In the genomic region with DNA sequence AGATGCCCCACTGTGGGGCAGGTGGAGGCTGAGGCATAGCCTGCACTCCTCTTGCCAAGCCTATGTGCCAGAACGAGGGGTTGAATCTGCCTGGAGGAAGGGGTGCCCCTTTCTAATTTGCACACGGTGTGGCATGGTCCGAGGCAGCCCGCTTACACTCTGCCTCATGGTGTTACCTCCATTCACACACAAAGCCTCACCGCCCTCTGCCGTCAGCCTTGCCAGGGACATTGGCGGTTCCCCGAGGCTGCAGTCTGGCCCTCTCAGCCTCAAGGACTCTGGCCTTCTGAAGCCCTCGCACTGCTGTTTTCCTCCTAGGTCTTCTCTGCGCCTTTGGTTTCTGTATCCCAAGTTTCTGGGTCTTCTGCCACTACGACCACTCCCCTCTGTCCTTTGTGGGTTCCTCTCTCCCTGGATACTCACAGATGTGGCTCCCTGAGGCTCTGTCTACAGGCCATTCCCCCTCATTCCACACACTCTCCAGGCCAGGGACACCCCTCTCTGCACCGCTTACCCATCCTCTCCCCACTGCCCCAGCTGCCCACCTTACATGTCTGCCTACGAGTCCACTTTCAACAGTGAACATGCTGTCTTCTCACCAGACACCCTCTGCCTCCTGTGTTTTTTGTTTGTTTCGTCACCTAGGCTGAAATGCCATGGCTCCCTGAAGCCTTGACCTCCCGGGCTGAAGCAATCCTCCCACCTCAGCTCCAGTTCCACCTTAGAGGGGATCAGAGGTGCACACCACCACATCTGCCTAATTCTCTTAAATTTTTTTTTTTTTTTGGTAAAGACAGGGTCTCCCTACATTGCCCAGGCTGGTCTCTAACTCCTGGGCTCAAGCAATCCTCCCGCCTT, we compare ENCODE assay signal across 1 cellular context.
TF ChIP-seq lines count a peak whose summit lies in the region.

No MANE protein-coding gene starts in this region.

TF ChIP-seq in WTC11, 78 proteins besides CTCF, POLR2A, EP300 and RAD21:
- TF ChIP-seq FOXK1 (CRISPR knock-in tag; IDR thresholded peaks at IDR 0.05) (no peak), PREB (CRISPR knock-in tag; IDR thresholded peaks at IDR 0.05; ENCODE audit: borderline replicate concordance) (no peak), ZNF423 (CRISPR knock-in tag; IDR thresholded peaks at IDR 0.05) (no peak), MYBL2 (CRISPR knock-in tag; IDR thresholded peaks at IDR 0.05) (no peak), PRRX2 (CRISPR knock-in tag; IDR thresholded peaks at IDR 0.05) (no peak), ETV6 (CRISPR knock-in tag; IDR thresholded peaks at IDR 0.05) (no peak), SOX15 (CRISPR knock-in tag; IDR thresholded peaks at IDR 0.05) (no peak)
- TF ChIP-seq, protein P1, sequence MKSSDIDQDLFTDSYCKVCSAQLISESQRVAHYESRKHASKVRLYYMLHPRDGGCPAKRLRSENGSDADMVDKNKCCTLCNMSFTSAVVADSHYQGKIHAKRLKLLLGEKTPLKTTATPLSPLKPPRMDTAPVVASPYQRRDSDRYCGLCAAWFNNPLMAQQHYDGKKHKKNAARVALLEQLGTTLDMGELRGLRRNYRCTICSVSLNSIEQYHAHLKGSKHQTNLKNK (CRISPR knock-in tag; IDR thresholded peaks at IDR 0.05), result no peak
- TF ChIP-seq, protein P2, sequence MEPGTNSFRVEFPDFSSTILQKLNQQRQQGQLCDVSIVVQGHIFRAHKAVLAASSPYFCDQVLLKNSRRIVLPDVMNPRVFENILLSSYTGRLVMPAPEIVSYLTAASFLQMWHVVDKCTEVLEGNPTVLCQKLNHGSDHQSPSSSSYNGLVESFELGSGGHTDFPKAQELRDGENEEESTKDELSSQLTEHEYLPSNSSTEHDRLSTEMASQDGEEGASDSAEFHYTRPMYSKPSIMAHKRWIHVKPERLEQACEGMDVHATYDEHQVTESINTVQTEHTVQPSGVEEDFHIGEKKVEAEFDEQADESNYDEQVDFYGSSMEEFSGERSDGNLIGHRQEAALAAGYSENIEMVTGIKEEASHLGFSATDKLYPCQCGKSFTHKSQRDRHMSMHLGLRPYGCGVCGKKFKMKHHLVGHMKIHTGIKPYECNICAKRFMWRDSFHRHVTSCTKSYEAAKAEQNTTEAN (CRISPR knock-in tag; IDR thresholded peaks at IDR 0.05), result no peak
- TF ChIP-seq, protein P3, sequence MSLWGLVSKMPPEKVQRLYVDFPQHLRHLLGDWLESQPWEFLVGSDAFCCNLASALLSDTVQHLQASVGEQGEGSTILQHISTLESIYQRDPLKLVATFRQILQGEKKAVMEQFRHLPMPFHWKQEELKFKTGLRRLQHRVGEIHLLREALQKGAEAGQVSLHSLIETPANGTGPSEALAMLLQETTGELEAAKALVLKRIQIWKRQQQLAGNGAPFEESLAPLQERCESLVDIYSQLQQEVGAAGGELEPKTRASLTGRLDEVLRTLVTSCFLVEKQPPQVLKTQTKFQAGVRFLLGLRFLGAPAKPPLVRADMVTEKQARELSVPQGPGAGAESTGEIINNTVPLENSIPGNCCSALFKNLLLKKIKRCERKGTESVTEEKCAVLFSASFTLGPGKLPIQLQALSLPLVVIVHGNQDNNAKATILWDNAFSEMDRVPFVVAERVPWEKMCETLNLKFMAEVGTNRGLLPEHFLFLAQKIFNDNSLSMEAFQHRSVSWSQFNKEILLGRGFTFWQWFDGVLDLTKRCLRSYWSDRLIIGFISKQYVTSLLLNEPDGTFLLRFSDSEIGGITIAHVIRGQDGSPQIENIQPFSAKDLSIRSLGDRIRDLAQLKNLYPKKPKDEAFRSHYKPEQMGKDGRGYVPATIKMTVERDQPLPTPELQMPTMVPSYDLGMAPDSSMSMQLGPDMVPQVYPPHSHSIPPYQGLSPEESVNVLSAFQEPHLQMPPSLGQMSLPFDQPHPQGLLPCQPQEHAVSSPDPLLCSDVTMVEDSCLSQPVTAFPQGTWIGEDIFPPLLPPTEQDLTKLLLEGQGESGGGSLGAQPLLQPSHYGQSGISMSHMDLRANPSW (CRISPR knock-in tag; conservative IDR thresholded peaks at IDR 0.05; ENCODE audit: low read depth), result no peak
TF ChIP-seq in WTC11: peak in this region for 0.
